In the genomic region with DNA sequence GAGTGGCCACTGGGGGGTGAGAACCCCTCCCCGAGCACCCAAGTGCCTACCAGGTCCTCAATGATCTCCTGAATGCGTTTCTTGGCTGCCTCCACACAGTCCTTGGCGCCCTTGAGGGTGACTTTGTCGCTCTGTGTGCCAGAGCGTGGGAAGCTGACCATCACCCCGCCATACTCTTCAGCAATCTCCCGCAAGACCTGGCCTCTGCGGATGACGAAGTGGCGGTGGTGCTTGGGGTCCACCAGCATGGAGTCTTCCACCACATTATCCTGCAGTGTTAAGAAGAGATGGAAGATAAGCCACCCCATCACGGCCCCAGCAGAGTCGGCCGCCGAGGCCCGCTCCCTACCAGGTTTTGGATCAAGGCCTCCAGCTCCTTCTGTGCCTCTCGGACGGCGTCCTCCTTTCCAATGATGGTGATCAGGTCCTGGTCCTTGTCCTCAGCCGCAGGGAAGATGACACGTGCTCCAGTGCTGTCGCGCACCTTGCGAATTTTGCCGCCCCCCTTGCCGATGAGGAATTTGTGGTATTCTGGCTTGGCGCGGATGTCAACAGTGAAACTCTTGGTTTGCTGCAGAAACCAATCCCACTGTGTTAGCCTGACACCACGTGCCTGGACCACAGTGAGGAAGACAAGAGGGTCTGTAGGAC, we compare ENCODE assay signal across 22 cellular contexts.
"Had no signal": no experiment of that assay in that cellular context is flagged by ENCODE, and none has a peak within 500 bp of the region (broad histone marks: within the 10 kb centered on the region; RNA-seq: fewer than 3 reads in every experiment).

No MANE protein-coding gene starts in this region.

- H3K9me3 Mint-ChIP-seq: natural killer cell treated with Interleukin-12 subunit alpha and Interleukin-12 subunit beta and Interleukin-15 and Interleukin-18, amount 100 ng/mL, for 72 hours had no signal

- H3K27me3 Mint-ChIP-seq: activated naive CD8-positive, alpha-beta T cell; natural killer cell treated with Interleukin-12 subunit alpha and Interleukin-12 subunit beta and Interleukin-15 and Interleukin-18, amount 100 ng/mL, for 72 hours; T-helper 17 cell had no signal

- DNase-seq: activated CD4-positive, alpha-beta T cell treated with anti-CD3 and anti-CD28 coated beads for 48 hours; activated CD4-positive, alpha-beta T cell treated with anti-CD3 and anti-CD28 coated beads, Interleukin-2, amount 50 U/mL, for 48 hours; activated CD8-positive, alpha-beta memory T cell treated with anti-CD3 and anti-CD28 coated beads for 24 hours; activated effector memory CD4-positive, alpha-beta T cell treated with Interleukin-2 at 50 U/mL for 16 hours; activated naive CD4-positive, alpha-beta T cell treated with Interleukin-2 at 50 U/mL for 16 hours; body of pancreas; caudate nucleus; foreskin keratinocyte; heart left ventricle; mesenchymal stem cell; psoas muscle; stimulated activated CD4-positive, alpha-beta T cell treated with anti-CD3 and anti-CD28 coated beads, Interleukin-15, amount 100 ng/mL, for 24 hours; stimulated activated CD4-positive, alpha-beta T cell treated with anti-CD3 and anti-CD28 coated beads, Interleukin-2, amount 100 ng/mL, for 24 hours; stimulated activated naive CD4-positive, alpha-beta T cell; T-helper 17 cell; T1000; tibial artery; WERI-Rb-1 had no signal

- ATAC-seq: activated CD4-positive, CD25-positive, alpha-beta regulatory T cell treated with anti-CD3 and anti-CD28 coated beads, Interleukin-2, amount 50 U/mL, for 24 hours; body of pancreas; foreskin keratinocyte; heart left ventricle; natural killer cell treated with Interleukin-12 subunit alpha and Interleukin-12 subunit beta and Interleukin-15 and Interleukin-18, amount 100 ng/mL, for 72 hours; pancreas; psoas muscle; T-helper 17 cell had no signal

- H3K4me3 Mint-ChIP-seq: activated naive CD8-positive, alpha-beta T cell; natural killer cell treated with Interleukin-12 subunit alpha and Interleukin-12 subunit beta and Interleukin-15 and Interleukin-18, amount 100 ng/mL, for 72 hours; T-helper 17 cell had no signal

- H3K27ac Mint-ChIP-seq: activated naive CD8-positive, alpha-beta T cell; T-helper 17 cell had no signal
